Comparison of ENCODE assay signal across 1 cellular context in the genomic region with DNA sequence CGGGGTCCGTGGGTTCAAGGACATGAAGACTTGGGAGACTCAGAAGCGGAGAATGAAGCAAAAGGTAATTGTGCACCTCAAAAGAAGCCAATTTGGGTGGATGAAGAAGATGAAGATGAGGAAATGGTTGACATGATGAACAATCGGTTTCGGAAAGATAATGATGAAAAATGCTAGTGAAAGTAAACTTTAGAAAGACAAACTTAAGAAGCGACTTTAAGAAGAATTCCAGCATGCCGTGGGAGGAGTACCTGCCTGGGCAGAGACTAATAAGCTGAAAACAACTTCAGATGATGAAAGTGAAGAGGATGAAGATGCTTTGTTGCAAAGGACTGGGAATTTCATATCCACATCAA.
TF ChIP-seq lines count a peak whose summit lies in the region.

No MANE protein-coding gene starts in this region.

TF ChIP-seq in endothelial cell of umbilical vein, 7 proteins besides CTCF, POLR2A, EP300 and RAD21:
- TF ChIP-seq, protein P1, sequence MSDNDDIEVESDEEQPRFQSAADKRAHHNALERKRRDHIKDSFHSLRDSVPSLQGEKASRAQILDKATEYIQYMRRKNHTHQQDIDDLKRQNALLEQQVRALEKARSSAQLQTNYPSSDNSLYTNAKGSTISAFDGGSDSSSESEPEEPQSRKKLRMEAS (IDR thresholded peaks at IDR 0.05; ENCODE audit: insufficient read depth, insufficient read length): no peak
- TF ChIP-seq POLR2AphosphoS5 (IDR thresholded peaks at IDR 0.05; ENCODE audit: insufficient read depth, low read depth, low read length) (no peak), GATA2 (IDR thresholded peaks at IDR 0.05; ENCODE audit: insufficient read depth, insufficient read length, low read depth, low read length) (no peak), EZH2 (IDR thresholded peaks at IDR 0.05; ENCODE audit: borderline replicate concordance, low read depth, low read length, severe bottlenecking) (no peak), FOS (IDR thresholded peaks at IDR 0.05; ENCODE audit: borderline replicate concordance, insufficient read depth, low read length) (no peak), MYC (IDR thresholded peaks at IDR 0.05; ENCODE audit: low read depth, low read length) (no peak)
